1 cellular context compared by ENCODE assay signal in the genomic region with DNA sequence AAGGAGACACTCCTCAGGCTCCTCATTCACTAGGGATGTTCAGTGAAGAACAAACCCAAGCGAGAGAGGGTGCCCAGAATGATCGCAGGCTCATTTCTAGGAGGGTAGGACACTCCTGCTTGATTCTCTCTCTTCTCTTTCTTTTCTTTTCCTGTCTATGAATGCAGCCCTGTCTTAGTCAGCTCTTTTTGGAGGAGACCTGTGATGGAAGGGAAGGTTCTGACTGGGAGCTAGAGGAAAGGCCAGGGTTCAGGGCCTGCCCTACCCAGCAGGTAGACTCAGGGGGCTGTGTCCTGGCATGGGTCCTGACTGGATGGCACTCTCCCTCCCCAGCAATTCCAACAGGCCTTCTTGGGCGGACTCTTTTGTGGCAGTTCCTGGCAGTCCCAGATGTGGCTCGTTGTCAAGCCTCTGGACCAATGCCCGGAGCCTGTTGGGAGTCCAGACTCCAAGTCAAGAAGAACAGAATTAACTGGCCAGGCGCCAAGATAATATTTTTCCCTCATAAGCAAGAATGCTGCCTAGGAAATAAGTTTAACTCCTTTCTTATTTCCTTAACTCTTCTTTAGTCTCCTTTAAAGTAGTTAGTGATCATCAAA.
TF ChIP-seq lines count a peak whose summit lies in the region.

No MANE protein-coding gene starts in this region.

TF ChIP-seq in K562, 482 proteins besides CTCF, POLR2A, EP300 and RAD21 (continued from another document):
- TF ChIP-seq, protein P1, sequence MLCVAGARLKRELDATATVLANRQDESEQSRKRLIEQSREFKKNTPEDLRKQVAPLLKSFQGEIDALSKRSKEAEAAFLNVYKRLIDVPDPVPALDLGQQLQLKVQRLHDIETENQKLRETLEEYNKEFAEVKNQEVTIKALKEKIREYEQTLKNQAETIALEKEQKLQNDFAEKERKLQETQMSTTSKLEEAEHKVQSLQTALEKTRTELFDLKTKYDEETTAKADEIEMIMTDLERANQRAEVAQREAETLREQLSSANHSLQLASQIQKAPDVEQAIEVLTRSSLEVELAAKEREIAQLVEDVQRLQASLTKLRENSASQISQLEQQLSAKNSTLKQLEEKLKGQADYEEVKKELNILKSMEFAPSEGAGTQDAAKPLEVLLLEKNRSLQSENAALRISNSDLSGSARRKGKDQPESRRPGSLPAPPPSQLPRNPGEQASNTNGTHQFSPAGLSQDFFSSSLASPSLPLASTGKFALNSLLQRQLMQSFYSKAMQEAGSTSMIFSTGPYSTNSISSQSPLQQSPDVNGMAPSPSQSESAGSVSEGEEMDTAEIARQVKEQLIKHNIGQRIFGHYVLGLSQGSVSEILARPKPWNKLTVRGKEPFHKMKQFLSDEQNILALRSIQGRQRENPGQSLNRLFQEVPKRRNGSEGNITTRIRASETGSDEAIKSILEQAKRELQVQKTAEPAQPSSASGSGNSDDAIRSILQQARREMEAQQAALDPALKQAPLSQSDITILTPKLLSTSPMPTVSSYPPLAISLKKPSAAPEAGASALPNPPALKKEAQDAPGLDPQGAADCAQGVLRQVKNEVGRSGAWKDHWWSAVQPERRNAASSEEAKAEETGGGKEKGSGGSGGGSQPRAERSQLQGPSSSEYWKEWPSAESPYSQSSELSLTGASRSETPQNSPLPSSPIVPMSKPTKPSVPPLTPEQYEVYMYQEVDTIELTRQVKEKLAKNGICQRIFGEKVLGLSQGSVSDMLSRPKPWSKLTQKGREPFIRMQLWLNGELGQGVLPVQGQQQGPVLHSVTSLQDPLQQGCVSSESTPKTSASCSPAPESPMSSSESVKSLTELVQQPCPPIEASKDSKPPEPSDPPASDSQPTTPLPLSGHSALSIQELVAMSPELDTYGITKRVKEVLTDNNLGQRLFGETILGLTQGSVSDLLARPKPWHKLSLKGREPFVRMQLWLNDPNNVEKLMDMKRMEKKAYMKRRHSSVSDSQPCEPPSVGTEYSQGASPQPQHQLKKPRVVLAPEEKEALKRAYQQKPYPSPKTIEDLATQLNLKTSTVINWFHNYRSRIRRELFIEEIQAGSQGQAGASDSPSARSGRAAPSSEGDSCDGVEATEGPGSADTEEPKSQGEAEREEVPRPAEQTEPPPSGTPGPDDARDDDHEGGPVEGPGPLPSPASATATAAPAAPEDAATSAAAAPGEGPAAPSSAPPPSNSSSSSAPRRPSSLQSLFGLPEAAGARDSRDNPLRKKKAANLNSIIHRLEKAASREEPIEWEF (CRISPR knock-in tag; IDR thresholded peaks at IDR 0.05): no peak
